Comparison of ENCODE assay signal across 8 cellular contexts in genomic region chr19:6278740-6279619, GRCh38. TPM values are rescaled to one million over a fixed set of nuclear protein-coding genes. Genes with fewer than 3 reads are reported as not detected.
DNase-seq lines count a peak whose midpoint lies in the region; ATAC-seq, FAIRE-seq and TF ChIP-seq lines count a peak whose summit lies in the region.

No MANE protein-coding gene starts in this region.

- in situ Hi-C loops in GM12878 (cut with MboI), result no loop called here

- POLR2A ChIA-PET in GM12878 (lab: Charles Lee), result no interaction called here

- H3K27ac ChIP-seq in GM12878 (ENCODE audit: control insufficient read depth, insufficient read depth), result peak overlapping the region; percentile 78
- peak overlapping the region; percentile 69 to 98 for H3K27ac ChIP-seq in lung (ENCODE audit: low read depth in 1 of 2, low read length in 1 of 2)
- H3K27ac ChIP-seq in vagina, result peak overlapping the region; percentile 89

- H3K4me1 ChIP-seq in GM12878 (ENCODE audit: control insufficient read depth, insufficient read depth, low read length) (peaks cover 9% of the 10 kb centered on the region; the same call in 1 of the 2 replicates), lung (ENCODE audit: control insufficient read depth in 2 of 2, insufficient read depth in 2 of 2, low read length in 2 of 2) (peaks cover 33 to 43% of the 10 kb centered on the region in 2 donors), vagina (peaks cover 53% of the 10 kb centered on the region)

- BruUV-seq in Calu3 (replicated peaks; lab: Mats Ljungman, UMichigan), result no TSS peak
- no TSS peak for BruUV-seq in GM12878 (replicated peaks; lab: Mats Ljungman, UMichigan)

- no peak overlapping the region for H2AFZ ChIP-seq in GM12878 (ENCODE audit: control insufficient read depth, low read depth, low read length)

- peaks cover 13% of the 10 kb centered on the region for H3K36me3 Mint-ChIP-seq in Calu3 (ENCODE audit: insufficient read depth, unreplicated experiment)

- peaks cover 46% of the 10 kb centered on the region for H3K79me2 ChIP-seq in GM12878 (ENCODE audit: control insufficient read depth, insufficient read depth, low read length)

- peak overlapping the region; percentile 86 for H3K4me3 ChIP-seq in Jurkat, Clone E6-1 (ENCODE audit: low read length)
- peak overlapping the region; percentile 79 for H3K4me3 ChIP-seq in GM12878
- H3K4me3 ChIP-seq in lung, result peak overlapping the region; percentile 67
- H3K4me3 ChIP-seq in vagina, result peak overlapping the region; percentile 68 to 84

- H3K4me1 Mint-ChIP-seq in Calu3 (ENCODE audit: low read depth, unreplicated experiment), result peaks cover 16% of the 10 kb centered on the region

- no peak for DNase-seq in Calu3
- DNase-seq in Jurkat, Clone E6-1 (ENCODE audit: low read depth, low spot score), result no peak
- DNase-seq in GM12878 (ENCODE audit: low read depth, low spot score), result no peak
- no peak for DNase-seq in lung (ENCODE audit: low spot score)
- no peak for DNase-seq in vagina (ENCODE audit: extremely low spot score in 2 of 2)
- no peak for DNase-seq in cerebellum (ENCODE audit: low spot score)

- no peaks in the 10 kb centered on the region; the same call in 1 of the 2 replicates for H4K20me1 ChIP-seq in GM12878 (ENCODE audit: control insufficient read depth, insufficient read depth)

- H3K27ac Mint-ChIP-seq in Calu3 (ENCODE audit: unreplicated experiment), result peak overlapping the region; percentile 20

- TF ChIP-seq EP300 in GM12878 (IDR thresholded peaks at IDR 0.05; ENCODE audit: borderline replicate concordance in 1 of 2, control insufficient read depth in 1 of 2, low read depth in 2 of 2, low read length in 2 of 2), result no peak

- ATAC-seq in GM12878, result peak; percentile 4
- ATAC-seq in lung (ENCODE audit: insufficient read depth, low FRiP score), result no peak
- ATAC-seq in HG03521 (IDR thresholded peaks at IDR 0.05; ENCODE audit: unreplicated experiment), result no peak
- no peak for ATAC-seq in HG03175 (IDR thresholded peaks at IDR 0.05; ENCODE audit: unreplicated experiment)

- intact Hi-C loops in Calu3 (cut with micrococcal nuclease; ENCODE audit: unreplicated experiment), result no loop called here
- intact Hi-C loops in GM12878 (cut with micrococcal nuclease; ENCODE audit: unreplicated experiment), result no loop called here
- intact Hi-C loops in vagina (cut with DNase I), result loop anchor here (5.0 kb wide), 1 partner anchor 222 kb away; no protein-coding TSS in a partner anchor

- WGBS in GM12878 (ENCODE audit: insufficient coverage, insufficient replicate concordance, low lambda C conversion rate, missing lambda C conversion rate), result 9% methylated on average over 32 of the region's 36 CpGs
- 6 to 16% methylated on average over 26 to 36 of the region's 36 CpGs for WGBS in lung, 2 donors

- RAD21 ChIA-PET in GM12878 (lab: Charles Lee; ENCODE audit: unreplicated experiment), result interaction anchor here (1.0 to 1.2 kb wide), 2 partner anchors 60 to 153 kb away, joined by 3 read pairs; no protein-coding TSS in a partner anchor

- no peak for TF ChIP-seq POLR2A in GM12878 (IDR thresholded peaks at IDR 0.05; ENCODE audit: low read depth, low read length)
- no peak for TF ChIP-seq POLR2A in vagina (IDR thresholded peaks at IDR 0.05)

- TF ChIP-seq RAD21 in GM12878 (IDR thresholded peaks at IDR 0.05; ENCODE audit: insufficient read depth, low read depth, low read length), result no peak

- CTCF ChIA-PET in Calu3 (lab: Charles Lee) (no interaction called here), GM12878 (lab: Yijun Ruan, JAX) (interaction anchor here (1.0 kb wide), 2 partner anchors 61 to 131 kb away, joined by 3 to 5 read pairs; no protein-coding TSS in a partner anchor)

- no peaks in the 10 kb centered on the region for H3K27me3 ChIP-seq in GM12878 (replicated peaks in 1 of 2; ENCODE audit: control insufficient read depth in 2 of 2, insufficient read depth in 2 of 2, low read length in 1 of 2)
- H3K27me3 ChIP-seq in lung (ENCODE audit: control insufficient read depth, insufficient read depth), result no peaks in the 10 kb centered on the region
- H3K27me3 ChIP-seq in vagina, result no peaks in the 10 kb centered on the region

- H3K9me3 Mint-ChIP-seq in Calu3 (ENCODE audit: low read depth, unreplicated experiment), result no peaks in the 10 kb centered on the region

- TF ChIP-seq CTCF in Calu3 (IDR thresholded peaks at IDR 0.05; ENCODE audit: unreplicated experiment), result no peak
- no peak for TF ChIP-seq CTCF in GM12878 (IDR thresholded peaks at IDR 0.05 in 2 of 3, conservative IDR thresholded peaks at IDR 0.05 in 1 of 3; ENCODE audit: control insufficient read depth in 2 of 3, extremely low read depth in 1 of 3, insufficient read depth in 1 of 3, low read depth in 3 of 3, low read length in 3 of 3)
- TF ChIP-seq CTCF in lung (IDR thresholded peaks at IDR 0.05; ENCODE audit: control extremely low read depth, extremely low read depth), result no peak
- no peak for TF ChIP-seq CTCF in vagina (IDR thresholded peaks at IDR 0.05)

- H3K4me3 Mint-ChIP-seq in Calu3 (ENCODE audit: low read depth, unreplicated experiment), result peak overlapping the region; percentile 74

- SMC1A ChIA-PET in GM12878 (lab: Charles Lee; ENCODE audit: uncharacterized antibody, unreplicated experiment), result interaction anchor here (1.1 kb wide), 1 partner anchor 153 kb away, joined by 4 read pairs; no protein-coding TSS in a partner anchor

- H3K9me3 ChIP-seq in GM12878 (replicated peaks; ENCODE audit: control insufficient read depth, insufficient read depth, low read length) (no peaks in the 10 kb centered on the region), lung (ENCODE audit: control insufficient read depth in 2 of 2, insufficient read depth in 1 of 2, low read length in 1 of 2) (no peaks in the 10 kb centered on the region), vagina (no peaks in the 10 kb centered on the region)

- no peak for FAIRE-seq in GM12878 (lab: Jason Lieb, UNC)

- no peaks in the 10 kb centered on the region for H3K36me3 ChIP-seq in GM12878 (ENCODE audit: control insufficient read depth in 2 of 2, insufficient read depth in 2 of 2, low read length in 1 of 2)
- no peaks in the 10 kb centered on the region for H3K36me3 ChIP-seq in lung (ENCODE audit: control insufficient read depth in 2 of 2, insufficient read depth in 2 of 2, low read length in 2 of 2)
- H3K36me3 ChIP-seq in vagina, result no peaks in the 10 kb centered on the region

- peak overlapping the region; percentile 90 for H3K4me2 ChIP-seq in GM12878 (ENCODE audit: control insufficient read depth, insufficient read depth)

- no peaks in the 10 kb centered on the region for H3K27me3 Mint-ChIP-seq in Calu3 (ENCODE audit: unreplicated experiment)

- peak overlapping the region; percentile 90 for H3K9ac ChIP-seq in GM12878 (ENCODE audit: control insufficient read depth, insufficient read depth, low read length)

TF ChIP-seq in GM12878, 131 proteins besides CTCF, POLR2A, EP300 and RAD21 (continues in another document):
- no peak for TF ChIP-seq ZNF274 (IDR thresholded peaks at IDR 0.05; ENCODE audit: insufficient read depth, insufficient read length)
- no peak for TF ChIP-seq EZH2 (IDR thresholded peaks at IDR 0.05; ENCODE audit: borderline replicate concordance, control insufficient read depth, low read depth, low read length)
- no peak for TF ChIP-seq ZZZ3 (IDR thresholded peaks at IDR 0.05; ENCODE audit: control insufficient read depth, insufficient read length, low read depth)

RNA-seq across cellular contexts. Expression of gene MLLT1, which starts 0.8 kb away (rescaled TPM):
- total RNA-seq in Calu3 (2022) (45.8 and 49.8 TPM in 2 replicates), GM12878 (2014; rRNA removed) (8.3 and 9.3 TPM in 2 replicates), GM12878 (2014; rRNA removed; fragmentation: Illumina TruSeq; extraction: Trizol) (8.2 and 11.4 TPM in 2 replicates), GM12878 (2021) (58.4 and 61.1 TPM in 2 replicates), lung (100 to 1,000 TPM in 1 of 2 donors, 10 to 100 TPM in 1; 24.8 to 120 TPM), vagina (25.5 TPM), cerebellum (10.3 TPM)
- 43.3 TPM for polyA plus RNA-seq in Jurkat, Clone E6-1 (2012; ENCODE audit: insufficient read depth, insufficient read length)
- 9.0 and 12.3 TPM in 2 replicates for total RNA-seq in GM12878 (2013; cell fraction: nucleolus; rRNA removed)
- 4.9 TPM for polyA plus RNA-seq in GM12878 (2011; ENCODE audit: low read depth)
- polyA plus RNA-seq in GM12878 (2011; rRNA removed) (4.5 and 8.7 TPM in 2 replicates), GM12878 (2014; fragmentation: Illumina TruSeq; extraction: Trizol) (5.3 and 12.8 TPM in 2 replicates), GM12878 (2014; fragmentation: Nextera tagmentation; extraction: Ambion mirVana) (under 1 TPM; 0.16 to 0.88 TPM), GM12878 (2014; rRNA removed) (27.5 and 34.4 TPM in 2 replicates), GM12878 (2016; fragmentation: Nextera tagmentation; extraction: Ambion mirVana) (1 to 10 TPM; 6.5 to 7.4 TPM), lung (10 to 100 TPM; 28.2 to 44.1 TPM)
- 10.8 and 17.2 TPM in 2 replicates for polyA plus RNA-seq in GM12878 (2011; cell fraction: cytosol; rRNA removed)
- 66.5 and 83.5 TPM in 2 replicates for polyA plus RNA-seq in GM12878 (2011; cell fraction: nucleus; rRNA removed)
- polyA plus RNA-seq in GM12878 (2012), result 19.8 and 21.5 TPM in 2 replicates
- 7.2 and 18.0 TPM in 2 replicates for polyA minus RNA-seq in GM12878 (2011; rRNA and poly(A)+ RNA removed)
- 14.8 and 19.0 TPM in 2 replicates for polyA minus RNA-seq in GM12878 (2011; cell fraction: cytosol; rRNA and poly(A)+ RNA removed)
- polyA minus RNA-seq in GM12878 (2011; cell fraction: nucleus; rRNA and poly(A)+ RNA removed), result 5.2 and 13.0 TPM in 2 replicates

RNA-seq across cellular contexts. Expression of gene ACER1, which starts 54.4 kb away (rescaled TPM):
- not detected in 2 replicates for total RNA-seq in Calu3 (2022)
- not detected for polyA plus RNA-seq in Jurkat, Clone E6-1 (2012; ENCODE audit: insufficient read depth, insufficient read length)
- total RNA-seq in GM12878 (2013; cell fraction: nucleolus; rRNA removed), result not detected in 2 replicates
- total RNA-seq in GM12878 (2014; rRNA removed), result not detected in 2 replicates
- total RNA-seq in GM12878 (2014; rRNA removed; fragmentation: Illumina TruSeq; extraction: Trizol), result not detected in 2 replicates
- total RNA-seq in GM12878 (2021), result not detected in 2 replicates
- polyA plus RNA-seq in GM12878 (2011; ENCODE audit: low read depth), result not detected
- polyA plus RNA-seq in GM12878 (2011; rRNA removed), result not detected in 2 replicates
- 0.03 and 0.07 TPM in 2 replicates for polyA plus RNA-seq in GM12878 (2011; cell fraction: cytosol; rRNA removed)
- polyA plus RNA-seq in GM12878 (2011; cell fraction: nucleus; rRNA removed), result not detected in 2 replicates
- not detected in 2 replicates for polyA plus RNA-seq in GM12878 (2012)
- polyA plus RNA-seq in GM12878 (2014; fragmentation: Illumina TruSeq; extraction: Trizol), result not detected in 2 replicates
- polyA plus RNA-seq in GM12878 (2014; fragmentation: Nextera tagmentation; extraction: Ambion mirVana), result not detected
- not detected in 2 replicates for polyA plus RNA-seq in GM12878 (2014; rRNA removed)
- polyA plus RNA-seq in GM12878 (2016; fragmentation: Nextera tagmentation; extraction: Ambion mirVana), result not detected
- polyA minus RNA-seq in GM12878 (2011; rRNA and poly(A)+ RNA removed), result not detected in 2 replicates
- polyA minus RNA-seq in GM12878 (2011; cell fraction: cytosol; rRNA and poly(A)+ RNA removed), result not detected in 2 replicates
- polyA minus RNA-seq in GM12878 (2011; cell fraction: nucleus; rRNA and poly(A)+ RNA removed), result not detected in 2 replicates
- not detected for total RNA-seq in lung
- under 1 TPM in 1 of 2 donors, not detected in 1; 0.06 TPM for polyA plus RNA-seq in lung
- total RNA-seq in vagina, result not detected
- not detected for total RNA-seq in cerebellum
